Comparison of ENCODE assay signal across 21 cellular contexts in genomic region chr17:48715496-48716399, GRCh38. TPM values are rescaled to one million over a fixed set of nuclear protein-coding genes. Genes with fewer than 3 reads are reported as not detected.
DNase-seq lines count a peak whose midpoint lies in the region; ATAC-seq and TF ChIP-seq lines count a peak whose summit lies in the region.
"Had no signal": no experiment of that assay in that cellular context is flagged by ENCODE, and none has a peak within 500 bp of the region (broad histone marks: within the 10 kb centered on the region; RNA-seq: fewer than 3 reads in every experiment).

No MANE protein-coding gene starts in this region.

- TF ChIP-seq RAD21 in HCT116 (IDR thresholded peaks at IDR 0.05; ENCODE audit: low read depth) = no peak

- H3K9me2 ChIP-seq in HCT116 (ENCODE audit: insufficient read depth) = no peaks in the 10 kb centered on the region

- no peak for ATAC-seq in HCT116
- ATAC-seq in left colon = peak; percentile 38
- no peak for ATAC-seq in HG03520 (IDR thresholded peaks at IDR 0.05; ENCODE audit: unreplicated experiment)
- ATAC-seq: GM12878, left lung, psoas muscle had no signal

- CTCF ChIA-PET in HCT116 (lab: Charles Lee) = interaction anchor here (1.3 to 1.5 kb wide), 3 partner anchors 9 to 163 kb away, joined by 3 to 4 read pairs (median 4); no protein-coding TSS in a partner anchor

- no peaks in the 10 kb centered on the region for H3K36me3 ChIP-seq in HCT116 (ENCODE audit: control insufficient read depth in 1 of 2, insufficient read depth in 2 of 2, low read length in 2 of 2)
- H3K36me3 ChIP-seq: BLaER1, left lung had no signal

- POLR2A ChIA-PET in HCT116 (lab: Charles Lee) = no interaction called here

- DNase-seq in HCT116 (ENCODE audit: low read depth, low spot score) (no peak), MV-4-11 (lab: John Stamatoyannopoulos, UW) (peak; percentile 59), SHP77 (lab: John Stamatoyannopoulos, UW) (peak; percentile 54 to 68), left colon (peak in 1 of 2 donors; percentile 47), Ammon's horn (ENCODE audit: low spot score) (no peak), HT-29 (ENCODE audit: low spot score) (no peak)
- no peak for DNase-seq in effector CD8-positive, alpha-beta T cell (lab: John Stamatoyannopoulos, UW)
- DNase-seq: activated naive CD8-positive, alpha-beta T cell treated with anti-CD3 and anti-CD28 coated beads, Interleukin-2, amount 10 ng/mL, durations not matched to agents 7 days and 5 days; endodermal cell; GF-D8; glutamatergic neuron; HFFc6; left lung; psoas muscle; stimulated activated CD8-positive, alpha-beta memory T cell treated with anti-CD3 and anti-CD28 coated beads, Interleukin-4, amount 100 ng/mL, for 48 hours had no signal

- RAD21 ChIA-PET in HCT116 (lab: Charles Lee; ENCODE audit: low non-redundant PET in 1 of 2, low total read pairs in 2 of 2, uncharacterized antibody in 2 of 2, unreplicated experiment in 2 of 2) = no interaction called here

- H3K4me2 ChIP-seq in HCT116 (ENCODE audit: low read length) = no peak overlapping the region
- H3K4me2 ChIP-seq: BLaER1 had no signal

- H3K4me1 ChIP-seq in HCT116 (ENCODE audit: control insufficient read depth in 1 of 2, insufficient read depth in 2 of 2, low read length in 2 of 2) = no peaks in the 10 kb centered on the region
- H3K4me1 ChIP-seq: BLaER1 had no signal

- H3K27ac ChIP-seq in HCT116 (ENCODE audit: low read depth, low read length) = no peak overlapping the region
- H3K27ac ChIP-seq: BLaER1, left lung, psoas muscle had no signal

- no TSS peak for BruUV-seq in HCT116 (replicated peaks; lab: Mats Ljungman, UMichigan)

- TF ChIP-seq CTCF in HCT116 (IDR thresholded peaks at IDR 0.05 in 2 of 3, conservative IDR thresholded peaks at IDR 0.05 in 1 of 3; ENCODE audit: borderline replicate concordance in 1 of 3, insufficient read depth in 1 of 3, low read depth in 2 of 3, low read length in 2 of 3) = no peak

- peak overlapping the region; percentile 79 for H2AFZ ChIP-seq in HCT116 (ENCODE audit: low read depth, low read length, poor library complexity, severe bottlenecking)

- no peak overlapping the region for H3K4me3 ChIP-seq in HCT116 (replicated peaks in 1 of 2; ENCODE audit: low read depth in 1 of 2, low read length in 2 of 2)
- H3K4me3 ChIP-seq: BLaER1, GM12878, left lung, psoas muscle had no signal

- no peak overlapping the region for H3K9ac ChIP-seq in HCT116 (ENCODE audit: low read length)
- H3K9ac ChIP-seq: BLaER1 had no signal

- no peaks in the 10 kb centered on the region for H4K20me1 ChIP-seq in HCT116 (ENCODE audit: insufficient read depth)

- H3K27me3 ChIP-seq in HCT116 (ENCODE audit: insufficient read depth, low read length) = 0 out of 2 replicates have a peak, but pooled peaks cover 4% of the 10 kb centered on the region

- no peak for TF ChIP-seq POLR2A in HCT116 (IDR thresholded peaks at IDR 0.05; ENCODE audit: borderline replicate concordance, extremely low read depth, insufficient read depth, insufficient read length)

- intact Hi-C loops in HCT116 (cut with micrococcal nuclease) = no loop called here
- intact Hi-C loops in left colon (cut with DNase I, micrococcal nuclease) = no loop called here

- no peaks in the 10 kb centered on the region for H3K9me3 ChIP-seq in HCT116 (ENCODE audit: control insufficient read depth in 1 of 2, insufficient read depth in 1 of 2, low read depth in 1 of 2, low read length in 2 of 2)
- H3K9me3 ChIP-seq: left lung, psoas muscle had no signal

- no peaks in the 10 kb centered on the region for H3K79me2 ChIP-seq in HCT116 (ENCODE audit: insufficient read depth, low read length)

TF ChIP-seq in HCT116, 20 proteins besides CTCF, POLR2A, EP300 and RAD21:
- TF ChIP-seq EGR1 (IDR thresholded peaks at IDR 0.05; ENCODE audit: low read depth) (no peak), EZH2phosphoT487 (IDR thresholded peaks at IDR 0.05; ENCODE audit: borderline replicate concordance) (no peak), ATF3 (IDR thresholded peaks at IDR 0.05) (no peak), MAX (IDR thresholded peaks at IDR 0.05) (no peak), POLR2AphosphoS5 (IDR thresholded peaks at IDR 0.05; ENCODE audit: low read depth, low read length) (no peak)
TF ChIP-seq in HCT116: peak in this region for 0.

RNA-seq across cellular contexts. Expression of gene PRAC1, which starts 6.6 kb away (rescaled TPM):
- total RNA-seq in HCT116 (2021; ENCODE audit: unreplicated experiment) = not detected
- not detected in 2 replicates for polyA plus RNA-seq in HCT116 (2012)
- 100 to 1,000 TPM; 200 to 261 TPM for total RNA-seq in left colon
- total RNA-seq in HT-29 (2014; rRNA removed; shearing (Covaris generic)) = not detected in 2 replicates
- total RNA-seq: activated naive CD8-positive, alpha-beta T cell treated with anti-CD3 and anti-CD28 coated beads, Interleukin-2, amount 10 ng/mL, durations not matched to agents 7 days and 5 days; activated T-helper 2 cell treated with anti-CD3 and anti-CD28 coated beads, Interferon-gamma antibody, Interleukin-2, Interleukin-4, amounts not matched to agents 10 μg/mL and 5 μg/mL and 100 μg/mL, durations not matched to agents 14 hours and 24 hours and 36 hours; endodermal cell; fibroblast of lung; GM12878; HFFc6; left lung; mucosa of gallbladder; psoas muscle had no signal
- polyA plus RNA-seq: fibroblast of lung, GM12878, psoas muscle had no signal

RNA-seq across cellular contexts. Expression of gene PRAC2, which starts 7.2 kb away (rescaled TPM):
- total RNA-seq in HCT116 (2021; ENCODE audit: unreplicated experiment) (not detected), left colon (10 to 100 TPM; 10.1 to 11.7 TPM)
- 0.36 TPM in 1 of 2 replicates, not detected in the other for polyA plus RNA-seq in HCT116 (2012)
- 0.76 TPM in 1 of 2 replicates, not detected in the other for total RNA-seq in HT-29 (2014; rRNA removed; shearing (Covaris generic))
- total RNA-seq: activated naive CD8-positive, alpha-beta T cell treated with anti-CD3 and anti-CD28 coated beads, Interleukin-2, amount 10 ng/mL, durations not matched to agents 7 days and 5 days; activated T-helper 2 cell treated with anti-CD3 and anti-CD28 coated beads, Interferon-gamma antibody, Interleukin-2, Interleukin-4, amounts not matched to agents 10 μg/mL and 5 μg/mL and 100 μg/mL, durations not matched to agents 14 hours and 24 hours and 36 hours; endodermal cell; fibroblast of lung; GM12878; HFFc6; left lung; mucosa of gallbladder; psoas muscle had no signal
- polyA plus RNA-seq: fibroblast of lung, psoas muscle had no signal

RNA-seq across cellular contexts. Expression of gene HOXB13, which starts 12.8 kb away (rescaled TPM):
- total RNA-seq in HCT116 (2021; ENCODE audit: unreplicated experiment) = 7.8 TPM
- polyA plus RNA-seq in HCT116 (2012) = 3.7 and 5.4 TPM in 2 replicates
- total RNA-seq in left colon = 10 to 100 TPM; 39.4 to 88.0 TPM
- total RNA-seq in HT-29 (2014; rRNA removed; shearing (Covaris generic)) = 3.5 and 5.3 TPM in 2 replicates
- total RNA-seq: activated naive CD8-positive, alpha-beta T cell treated with anti-CD3 and anti-CD28 coated beads, Interleukin-2, amount 10 ng/mL, durations not matched to agents 7 days and 5 days; activated T-helper 2 cell treated with anti-CD3 and anti-CD28 coated beads, Interferon-gamma antibody, Interleukin-2, Interleukin-4, amounts not matched to agents 10 μg/mL and 5 μg/mL and 100 μg/mL, durations not matched to agents 14 hours and 24 hours and 36 hours; endodermal cell; fibroblast of lung; HFFc6; left lung; psoas muscle had no signal
- polyA plus RNA-seq: fibroblast of lung, GM12878, psoas muscle had no signal

Comparison
In these comparisons a context has a peak if more than half of its experiments do, and no peak if none do; other contexts are left out.
1. DNase-seq: peak in MV-4-11 (single experiment) and SHP77 (2 of 2); none in HCT116 (single experiment), Ammon's horn (single experiment), effector CD8-positive, alpha-beta T cell (single experiment) and HT-29 (single experiment).
2. RNA of gene PRAC1, which starts 6.6 kb away (total RNA-seq): 200 to 261 TPM in left colon; not detected in HCT116 (single experiment) and not detected in HT-29; every median in the first group is over 100 times any median in the second.